10 cellular contexts compared by ENCODE assay signal in genomic region chr14:23544511-23545447, GRCh38. TPM values are rescaled to one million over a fixed set of nuclear protein-coding genes. Genes with fewer than 3 reads are reported as not detected.
DNase-seq lines count a peak whose midpoint lies in the region; ATAC-seq, FAIRE-seq and TF ChIP-seq lines count a peak whose summit lies in the region.
"Had no signal": no experiment of that assay in that cellular context is flagged by ENCODE, and none has a peak within 500 bp of the region (broad histone marks: within the 10 kb centered on the region; RNA-seq: fewer than 3 reads in every experiment).

No MANE protein-coding gene starts in this region.

- no peak for ATAC-seq in HG03571 (IDR thresholded peaks at IDR 0.05; ENCODE audit: unreplicated experiment)

- peaks cover 18% of the 10 kb centered on the region for H3K4me1 ChIP-seq in left ventricle myocardium inferior
- H3K4me1 ChIP-seq in small intestine (ENCODE audit: control insufficient read depth in 2 of 2, insufficient read depth in 1 of 2, low read depth in 1 of 2, low read length in 1 of 2) = no peaks in the 10 kb centered on the region
- H3K4me1 ChIP-seq in testis = no peaks in the 10 kb centered on the region
- H3K4me1 ChIP-seq: pancreas had no signal

- peaks cover 7% of the 10 kb centered on the region for H3K27me3 ChIP-seq in left ventricle myocardium inferior (ENCODE audit: low read depth)
- no peaks in the 10 kb centered on the region for H3K27me3 ChIP-seq in small intestine (ENCODE audit: control insufficient read depth in 2 of 2, insufficient read depth in 2 of 2, low read length in 2 of 2)
- H3K27me3 ChIP-seq in brain microvascular endothelial cell (replicated peaks) = no peaks in the 10 kb centered on the region
- no peaks in the 10 kb centered on the region for H3K27me3 ChIP-seq in testis
- H3K27me3 ChIP-seq: pancreas had no signal

- no peak for FAIRE-seq in small intestine (lab: Jason Lieb, UNC)
- FAIRE-seq: pancreas had no signal

- in situ Hi-C loops in brain microvascular endothelial cell (cut with HindIII; ENCODE audit: low pct_ligation_motif_present, low sequenced_read_pairs) = no loop called here

- H3K36me3 ChIP-seq in left ventricle myocardium inferior = no peaks in the 10 kb centered on the region
- H3K36me3 ChIP-seq in small intestine (ENCODE audit: control insufficient read depth in 2 of 2, insufficient read depth in 2 of 2, low read length in 2 of 2) = no peaks in the 10 kb centered on the region
- H3K36me3 ChIP-seq in brain microvascular endothelial cell (replicated peaks) = no peaks in the 10 kb centered on the region
- H3K36me3 ChIP-seq in testis (ENCODE audit: low read depth, missing control alignments) = no peaks in the 10 kb centered on the region
- H3K36me3 ChIP-seq: esophagus squamous epithelium, pancreas had no signal

- H3K27ac ChIP-seq in left ventricle myocardium inferior (replicated peaks) = peak overlapping the region; percentile 73
- no peak overlapping the region for H3K27ac ChIP-seq in small intestine (ENCODE audit: low read depth in 1 of 2, low read length in 1 of 2)
- H3K27ac ChIP-seq in brain microvascular endothelial cell = no peak overlapping the region
- H3K27ac ChIP-seq in testis = no peak overlapping the region
- H3K27ac ChIP-seq: esophagus squamous epithelium, pancreas had no signal

- no peaks in the 10 kb centered on the region for H3K9me3 ChIP-seq in left ventricle myocardium inferior (replicated peaks)
- H3K9me3 ChIP-seq in small intestine (ENCODE audit: control insufficient read depth, low read depth) = no peaks in the 10 kb centered on the region
- H3K9me3 ChIP-seq in testis = no peaks in the 10 kb centered on the region
- H3K9me3 ChIP-seq: esophagus squamous epithelium, pancreas had no signal

- intact Hi-C loops in left ventricle myocardium inferior (cut with micrococcal nuclease) (no loop called here), testis (cut with DNase I; ENCODE audit: low total_unique reads) (loop anchor here (10.0 kb wide), 1 partner anchor 60 kb away; no protein-coding TSS in a partner anchor)

- no peak for TF ChIP-seq POLR2A in testis (IDR thresholded peaks at IDR 0.05)

- WGBS in small intestine, 3 donors = 33 to 46% (median 43%) methylated on average over 25 of the region's 25 CpGs
- 65 to 75% methylated on average over 25 of the region's 25 CpGs for WGBS in testis, 2 donors

- DNase-seq in NCI-H1105 (lab: John Stamatoyannopoulos, UW) (peak; percentile 96), RPMI8226 (peak; percentile 19), left ventricle myocardium inferior (peak; percentile 61), small intestine (peak; percentile 70), brain microvascular endothelial cell (no peak), RKO (ENCODE audit: low spot score) (no peak), testis (no peak)
- DNase-seq: esophagus squamous epithelium, pancreas had no signal

- H3K4me3 ChIP-seq in left ventricle myocardium inferior (no peak overlapping the region), small intestine (ENCODE audit: low read depth in 1 of 2, low read length in 2 of 2) (no peak overlapping the region), brain microvascular endothelial cell (ENCODE audit: low read depth, low read length) (no peak overlapping the region), testis (no peak overlapping the region)
- H3K4me3 ChIP-seq: esophagus squamous epithelium, pancreas had no signal

- TF ChIP-seq CTCF in left ventricle myocardium inferior (IDR thresholded peaks at IDR 0.05; ENCODE audit: borderline replicate concordance) (no peak), brain microvascular endothelial cell (IDR thresholded peaks at IDR 0.05; ENCODE audit: low read depth, low read length, missing control alignments) (no peak), testis (IDR thresholded peaks at IDR 0.05) (no peak)

RNA-seq across cellular contexts. Expression of gene ZFHX2, which starts 6.8 kb away (rescaled TPM):
- total RNA-seq in left ventricle myocardium inferior (0.74 TPM), testis (10 to 100 TPM in 1 of 2 donors, 1 to 10 TPM in 1; 9.2 to 21.2 TPM)
- polyA plus RNA-seq in small intestine (under 1 TPM in 1 of 3 donors, not detected in 2; 0.55 TPM), testis (ENCODE audit: insufficient read depth, low read depth, low replicate concordance) (34.3 TPM)

RNA-seq across cellular contexts. Expression of gene THTPA, which starts 11.3 kb away (rescaled TPM):
- total RNA-seq in left ventricle myocardium inferior = 17.2 TPM
- polyA plus RNA-seq in small intestine = 10 to 100 TPM in 2 of 3 donors, 1 to 10 TPM in 1; 9.7 to 18.7 (median 12.3) TPM
- 10 to 100 TPM; 25.1 to 34.9 TPM for total RNA-seq in testis
- polyA plus RNA-seq in testis (ENCODE audit: insufficient read depth, low read depth, low replicate concordance) = 60.3 TPM

RNA-seq across cellular contexts. Expression of gene AP1G2, which starts 22.8 kb away (rescaled TPM):
- total RNA-seq in left ventricle myocardium inferior (10.4 TPM), testis (10 to 100 TPM; 76.9 to 83.4 TPM)
- polyA plus RNA-seq in small intestine (100 to 1,000 TPM in 2 of 3 donors, 10 to 100 TPM in 1; 80.4 to 376 (median 195) TPM), testis (ENCODE audit: insufficient read depth, low read depth, low replicate concordance) (33.6 TPM)

RNA-seq across cellular contexts. Expression of gene JPH4, which starts 33.8 kb away (rescaled TPM):
- total RNA-seq in left ventricle myocardium inferior (0.19 TPM), testis (1 to 10 TPM; 3.6 to 3.9 TPM)
- polyA plus RNA-seq in small intestine (1 to 10 TPM in 2 of 3 donors, not detected in 1; 1.1 to 4.0 TPM), testis (ENCODE audit: insufficient read depth, low read depth, low replicate concordance) (3.4 TPM)

Comparison
In these comparisons a context has a peak if more than half of its experiments do, and no peak if none do; other contexts are left out.
1. DNase-seq: peak in NCI-H1105 (single experiment), RPMI8226 (single experiment), left ventricle myocardium inferior (single experiment) and small intestine (single experiment); none in brain microvascular endothelial cell (single experiment), RKO (single experiment) and testis (single experiment).